21 cellular contexts compared by ENCODE assay signal in the genomic region with DNA sequence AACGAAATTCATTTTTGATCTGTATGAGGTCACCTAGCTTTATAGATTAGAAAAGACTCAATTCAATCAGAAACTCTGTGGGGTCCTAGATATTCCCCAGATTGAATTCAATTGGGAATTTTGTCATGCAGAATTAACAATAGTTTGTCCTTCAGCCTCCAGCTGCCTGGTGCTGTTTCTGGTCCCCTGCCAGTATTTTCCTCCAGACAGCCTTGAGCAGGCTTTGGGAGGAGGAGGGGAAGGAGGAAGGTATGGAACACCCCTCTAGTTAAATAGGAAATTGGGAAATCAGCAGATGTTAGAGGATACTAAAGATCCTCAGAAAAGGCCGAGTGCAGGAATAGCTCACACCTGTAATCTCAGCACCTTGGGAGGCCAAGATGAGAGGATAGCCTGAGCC. TPM values are rescaled to one million over a fixed set of nuclear protein-coding genes. Genes with fewer than 3 reads are reported as not detected.
DNase-seq lines count a peak whose midpoint lies in the region; ATAC-seq and TF ChIP-seq lines count a peak whose summit lies in the region.
"Had no signal": no experiment of that assay in that cellular context is flagged by ENCODE, and none has a peak within 500 bp of the region (broad histone marks: within the 10 kb centered on the region; RNA-seq: fewer than 3 reads in every experiment).

No MANE protein-coding gene starts in this region.

- CTCF ChIA-PET in GM10248 (lab: Yijun Ruan, JAX) = interaction anchor here (1.3 to 3.0 kb wide), 2 partner anchors 13 to 24 kb away, joined by 4 to 10 read pairs; no protein-coding TSS in a partner anchor

- H3K4me3 Mint-ChIP-seq in brain = peak overlapping the region in 1 of 5 experiments; percentile 17
- no peak overlapping the region for H3K4me3 Mint-ChIP-seq in stimulated activated memory B cell treated with anti-CD40 and anti-IgM and Interleukin-4, amounts not matched to agents 10 μg/mL and 1 μg/mL and 100 μg/mL, for 72 hours
- H3K4me3 Mint-ChIP-seq: activated CD4-positive, alpha-beta T cell treated with anti-CD3 and anti-CD28 coated beads, Interleukin-2, amount 10 ng/mL, durations not matched to agents 7 days and 5 days; activated naive CD8-positive, alpha-beta T cell treated with anti-CD3 and anti-CD28 coated beads for 36 hours; activated T-helper 17 cell treated with anti-CD3 and anti-CD28 coated beads, Interleukin-2, amount 50 U/mL, for 72 hours; effector memory CD8-positive, alpha-beta T cell; stimulated activated naive B cell treated with anti-CD40 and anti-IgM and Interleukin-4, amounts not matched to agents 10 μg/mL and 1 μg/mL and 100 μg/mL, for 72 hours; T-helper 17 cell had no signal

- POLR2A ChIA-PET in GM10248 (lab: Yijun Ruan, JAX) = no interaction called here

- H3K4me1 Mint-ChIP-seq in brain = peaks cover 35% of the 10 kb centered on the region
- H3K4me1 Mint-ChIP-seq in stimulated activated memory B cell treated with anti-CD40 and anti-IgM and Interleukin-4, amounts not matched to agents 10 μg/mL and 1 μg/mL and 100 μg/mL, for 72 hours = peaks cover 17% of the 10 kb centered on the region
- H3K4me1 Mint-ChIP-seq: activated CD4-positive, alpha-beta T cell treated with anti-CD3 and anti-CD28 coated beads, Interleukin-2, amount 10 ng/mL, durations not matched to agents 7 days and 5 days; activated naive CD8-positive, alpha-beta T cell treated with anti-CD3 and anti-CD28 coated beads for 36 hours; activated T-helper 17 cell treated with anti-CD3 and anti-CD28 coated beads, Interleukin-2, amount 50 U/mL, for 72 hours; T-helper 17 cell had no signal

- ATAC-seq in stimulated activated memory B cell treated with anti-CD40 and anti-IgM and Interleukin-4, amounts not matched to agents 10 μg/mL and 1 μg/mL and 100 μg/mL, for 72 hours = no peak
- no peak for ATAC-seq in HG03159 (IDR thresholded peaks at IDR 0.05; ENCODE audit: unreplicated experiment)
- ATAC-seq: activated T-helper 17 cell treated with anti-CD3 and anti-CD28 coated beads, Interleukin-2, amount 50 U/mL, for 72 hours; effector memory CD8-positive, alpha-beta T cell; lower lobe of right lung; stimulated activated naive B cell treated with anti-CD40 and anti-IgM and Interleukin-4, amounts not matched to agents 10 μg/mL and 1 μg/mL and 100 μg/mL, for 72 hours; T-helper 17 cell had no signal

- no peak for TF ChIP-seq CTCF in brain (conservative IDR thresholded peaks at IDR 0.05)
- TF ChIP-seq CTCF in GM10248 (IDR thresholded peaks at IDR 0.05; ENCODE audit: control extremely low read depth, extremely low read depth, low read depth, missing control alignments) = no peak

- H3K27ac Mint-ChIP-seq in brain = peak overlapping the region in 3 of 5 experiments; percentile 31 to 80 (median 60)
- H3K27ac Mint-ChIP-seq in stimulated activated memory B cell treated with anti-CD40 and anti-IgM and Interleukin-4, amounts not matched to agents 10 μg/mL and 1 μg/mL and 100 μg/mL, for 72 hours = peak overlapping the region; percentile 11
- H3K27ac Mint-ChIP-seq: activated CD4-positive, alpha-beta T cell treated with anti-CD3 and anti-CD28 coated beads, Interleukin-2, amount 10 ng/mL, durations not matched to agents 7 days and 5 days; activated naive CD8-positive, alpha-beta T cell treated with anti-CD3 and anti-CD28 coated beads for 36 hours; activated T-helper 17 cell treated with anti-CD3 and anti-CD28 coated beads, Interleukin-2, amount 50 U/mL, for 72 hours; effector memory CD8-positive, alpha-beta T cell; stimulated activated naive B cell treated with anti-CD40 and anti-IgM and Interleukin-4, amounts not matched to agents 10 μg/mL and 1 μg/mL and 100 μg/mL, for 72 hours; T-helper 17 cell had no signal

- H3K9me3 Mint-ChIP-seq in brain = no peaks in the 10 kb centered on the region
- no peaks in the 10 kb centered on the region for H3K9me3 Mint-ChIP-seq in stimulated activated memory B cell treated with anti-CD40 and anti-IgM and Interleukin-4, amounts not matched to agents 10 μg/mL and 1 μg/mL and 100 μg/mL, for 72 hours
- H3K9me3 Mint-ChIP-seq: activated CD4-positive, alpha-beta T cell treated with anti-CD3 and anti-CD28 coated beads, Interleukin-2, amount 10 ng/mL, durations not matched to agents 7 days and 5 days; activated naive CD8-positive, alpha-beta T cell treated with anti-CD3 and anti-CD28 coated beads for 36 hours; activated T-helper 17 cell treated with anti-CD3 and anti-CD28 coated beads, Interleukin-2, amount 50 U/mL, for 72 hours; effector memory CD8-positive, alpha-beta T cell had no signal

- DNase-seq in SHP77 (lab: John Stamatoyannopoulos, UW) (peak; percentile 12 to 23), SHP77 treated with DMSO at 0.1 percent for 48 hours (lab: John Stamatoyannopoulos, UW) (no peak), NCI-H345 treated with DMSO at 0.1 percent for 48 hours (lab: John Stamatoyannopoulos, UW; ENCODE audit: unreplicated experiment) (peak; percentile 12), anterior cingulate cortex (lab: John Stamatoyannopoulos, UW) (no peak), GM10248 (ENCODE audit: extremely low spot score) (no peak)
- DNase-seq: activated CD4-positive, alpha-beta T cell treated with anti-CD3 and anti-CD28 coated beads, Interleukin-2, amount 10 ng/mL, durations not matched to agents 7 days and 5 days; activated naive CD8-positive, alpha-beta T cell treated with anti-CD3 and anti-CD28 coated beads for 36 hours; colonic mucosa; DMS53; effector memory CD8-positive, alpha-beta T cell; hippocampal formation; Karpas-422; lower lobe of right lung; NCI-H1048; small intestine; stimulated activated naive B cell treated with anti-CD40 and anti-IgM and Interleukin-4, amounts not matched to agents 10 μg/mL and 1 μg/mL and 100 μg/mL, for 72 hours; T-helper 17 cell had no signal

- no peaks in the 10 kb centered on the region for H3K27me3 Mint-ChIP-seq in brain
- H3K27me3 Mint-ChIP-seq in stimulated activated memory B cell treated with anti-CD40 and anti-IgM and Interleukin-4, amounts not matched to agents 10 μg/mL and 1 μg/mL and 100 μg/mL, for 72 hours = no peaks in the 10 kb centered on the region
- H3K27me3 Mint-ChIP-seq: stimulated activated naive B cell treated with anti-CD40 and anti-IgM and Interleukin-4, amounts not matched to agents 10 μg/mL and 1 μg/mL and 100 μg/mL, for 72 hours had no signal

- no peaks in the 10 kb centered on the region for H3K36me3 Mint-ChIP-seq in brain
- no peaks in the 10 kb centered on the region for H3K36me3 Mint-ChIP-seq in stimulated activated memory B cell treated with anti-CD40 and anti-IgM and Interleukin-4, amounts not matched to agents 10 μg/mL and 1 μg/mL and 100 μg/mL, for 72 hours
- H3K36me3 Mint-ChIP-seq: activated naive CD8-positive, alpha-beta T cell treated with anti-CD3 and anti-CD28 coated beads for 36 hours; stimulated activated naive B cell treated with anti-CD40 and anti-IgM and Interleukin-4, amounts not matched to agents 10 μg/mL and 1 μg/mL and 100 μg/mL, for 72 hours had no signal

RNA-seq across cellular contexts. Expression of a gene that starts 10.6 kb away (rescaled TPM):
- 18.3 TPM for polyA plus RNA-seq in brain (ENCODE audit: insufficient read depth, low read depth, low replicate concordance)

Comparison
In these comparisons a context has a peak if more than half of its experiments do, and no peak if none do; other contexts are left out.
1. DNase-seq: peak in SHP77 (2 of 2) and NCI-H345 treated with DMSO at 0.1 percent for 48 hours (single experiment); none in SHP77 treated with DMSO at 0.1 percent for 48 hours (single experiment), anterior cingulate cortex (0 of 58) and GM10248 (single experiment).